8 cellular contexts compared by ENCODE assay signal in the genomic region with DNA sequence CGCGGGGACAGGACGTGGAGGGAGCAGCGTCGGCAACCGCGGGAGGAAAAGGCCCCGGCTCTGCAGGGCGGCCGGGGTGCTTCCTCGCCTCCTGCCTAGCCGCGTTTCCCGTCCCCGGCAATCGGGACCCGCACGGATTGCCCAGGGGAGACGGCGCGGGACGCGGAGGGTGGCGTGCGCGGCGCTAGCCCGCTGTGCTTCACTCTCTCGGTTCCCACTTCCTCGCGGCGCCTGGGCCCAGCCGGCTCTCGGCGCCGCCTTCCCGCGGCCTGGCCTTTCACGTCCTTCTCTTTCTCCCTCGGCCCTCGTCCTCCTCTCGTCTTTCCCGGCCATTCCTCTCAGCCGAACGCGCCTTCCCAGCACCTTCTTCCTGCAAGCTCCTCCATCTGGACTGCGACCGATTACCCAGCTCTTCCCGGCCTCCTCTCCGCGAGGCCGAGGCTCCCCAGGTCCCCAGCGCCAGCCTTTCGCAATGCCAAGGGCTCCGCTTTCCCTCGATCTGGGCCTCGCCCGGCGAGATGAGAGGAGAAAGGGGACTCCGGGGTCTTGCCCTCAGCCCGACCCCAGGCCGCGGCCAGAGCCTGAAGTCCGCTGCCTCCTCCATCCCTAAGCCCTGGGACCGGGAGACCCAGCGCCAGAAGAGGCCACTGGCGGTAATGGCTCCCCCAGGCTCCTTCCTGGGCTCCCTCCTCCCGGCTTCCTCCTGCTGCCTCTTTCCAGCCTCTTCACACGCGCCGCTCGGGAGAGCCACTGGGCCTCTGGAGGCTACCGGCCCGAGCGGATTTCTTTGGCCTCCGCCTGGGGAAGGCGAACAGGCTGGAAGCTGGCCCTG. TPM values are rescaled to one million over a fixed set of nuclear protein-coding genes. Genes with fewer than 3 reads are reported as not detected.
A peak's percentile ranks its signal among the peaks of the same experiment; 100 is the strongest.
DNase-seq lines count a peak whose midpoint lies in the region; ATAC-seq and TF ChIP-seq lines count a peak whose summit lies in the region.

No MANE protein-coding gene starts in this region.

- TF ChIP-seq POLR2A in spleen (IDR thresholded peaks at IDR 0.05), result no peak

- H3K36me3 ChIP-seq in BLaER1 (no peaks in the 10 kb centered on the region), HUES48 (ENCODE audit: control insufficient read depth, insufficient read depth, low read length) (no peaks in the 10 kb centered on the region), spleen (no peaks in the 10 kb centered on the region)

- H3K9ac ChIP-seq in BLaER1 (no peak overlapping the region), HUES48 (ENCODE audit: low read depth, low read length) (no peak overlapping the region)

- H4K20me1 ChIP-seq in BLaER1, result peaks cover 17% of the 10 kb centered on the region; the same call in 1 of the 2 replicates

- H3K9me3 ChIP-seq in BLaER1 (peaks cover 42% of the 10 kb centered on the region), HUES48 (ENCODE audit: control insufficient read depth, insufficient read depth, low read length) (no peaks in the 10 kb centered on the region), iPS-18c (ENCODE audit: control insufficient read depth, insufficient read depth, low read length) (peaks cover 4% of the 10 kb centered on the region), spleen (no peaks in the 10 kb centered on the region)

- DNase-seq in amniotic epithelial cell (ENCODE audit: low read depth) (peak; percentile 17), spleen (peak; percentile 68), T1000 (lab: John Stamatoyannopoulos, UW) (no peak)

- peak overlapping the region; percentile 65 for H3K4me2 ChIP-seq in BLaER1

- H3K4me1 ChIP-seq in BLaER1 (peaks cover 8% of the 10 kb centered on the region; the same call in 1 of the 2 replicates), HUES48 (ENCODE audit: control insufficient read depth, insufficient read depth, low read length) (peaks cover 16% of the 10 kb centered on the region), spleen (peaks cover 15 to 52% (median 28%) of the 10 kb centered on the region in 6 donors)

- no peak for TF ChIP-seq CTCF in spleen (IDR thresholded peaks at IDR 0.05 in 8 of 11, conservative IDR thresholded peaks at IDR 0.05 in 3 of 11)

- peaks cover 100% of the 10 kb centered on the region for H3K27me3 ChIP-seq in BLaER1
- peaks cover 99% of the 10 kb centered on the region for H3K27me3 ChIP-seq in HUES48 (ENCODE audit: control insufficient read depth, insufficient read depth, low read length)
- peaks cover 17 to 100% (median 98%) of the 10 kb centered on the region in 7 donors for H3K27me3 ChIP-seq in spleen (replicated peaks in 1 of 7)

- 3 to 8% (median 8%) methylated on average over 55 to 77 of the region's 77 CpGs for WGBS in spleen, 5 donors

- intact Hi-C loops in spleen (cut with DNase I; ENCODE audit: low total_unique reads), result no loop called here

- H3K4me3 ChIP-seq in BLaER1 (peak overlapping the region; percentile 63), HUES48 (ENCODE audit: low read depth, low read length) (peak overlapping the region; percentile 49), iPS-18c (ENCODE audit: insufficient read depth, low read depth, low read length) (peak overlapping the region; percentile 45), spleen (peak overlapping the region; percentile 12 to 66 (median 33))

- ATAC-seq in HG02938 (IDR thresholded peaks at IDR 0.05; ENCODE audit: unreplicated experiment) (no peak), GM18519 (IDR thresholded peaks at IDR 0.05; ENCODE audit: low FRiP score, unreplicated experiment) (no peak)

- no peak overlapping the region for H3K27ac ChIP-seq in BLaER1
- no peak overlapping the region for H3K27ac ChIP-seq in HUES48 (ENCODE audit: low read depth, low read length)
- H3K27ac ChIP-seq in spleen, result no peak overlapping the region

RNA-seq across cellular contexts. Expression of a gene that starts 1.1 kb away (rescaled TPM):
- not detected for total RNA-seq in spleen
- under 1 TPM in 1 of 3 donors, not detected in 2; 0.05 TPM for polyA plus RNA-seq in spleen

RNA-seq across cellular contexts. Expression of a gene that starts 34.2 kb away (rescaled TPM):
- not detected for total RNA-seq in spleen
- polyA plus RNA-seq in spleen, result under 1 TPM in 2 of 3 donors, not detected in 1; 0.06 to 0.11 TPM
